14 cellular contexts compared by ENCODE assay signal in the genomic region with DNA sequence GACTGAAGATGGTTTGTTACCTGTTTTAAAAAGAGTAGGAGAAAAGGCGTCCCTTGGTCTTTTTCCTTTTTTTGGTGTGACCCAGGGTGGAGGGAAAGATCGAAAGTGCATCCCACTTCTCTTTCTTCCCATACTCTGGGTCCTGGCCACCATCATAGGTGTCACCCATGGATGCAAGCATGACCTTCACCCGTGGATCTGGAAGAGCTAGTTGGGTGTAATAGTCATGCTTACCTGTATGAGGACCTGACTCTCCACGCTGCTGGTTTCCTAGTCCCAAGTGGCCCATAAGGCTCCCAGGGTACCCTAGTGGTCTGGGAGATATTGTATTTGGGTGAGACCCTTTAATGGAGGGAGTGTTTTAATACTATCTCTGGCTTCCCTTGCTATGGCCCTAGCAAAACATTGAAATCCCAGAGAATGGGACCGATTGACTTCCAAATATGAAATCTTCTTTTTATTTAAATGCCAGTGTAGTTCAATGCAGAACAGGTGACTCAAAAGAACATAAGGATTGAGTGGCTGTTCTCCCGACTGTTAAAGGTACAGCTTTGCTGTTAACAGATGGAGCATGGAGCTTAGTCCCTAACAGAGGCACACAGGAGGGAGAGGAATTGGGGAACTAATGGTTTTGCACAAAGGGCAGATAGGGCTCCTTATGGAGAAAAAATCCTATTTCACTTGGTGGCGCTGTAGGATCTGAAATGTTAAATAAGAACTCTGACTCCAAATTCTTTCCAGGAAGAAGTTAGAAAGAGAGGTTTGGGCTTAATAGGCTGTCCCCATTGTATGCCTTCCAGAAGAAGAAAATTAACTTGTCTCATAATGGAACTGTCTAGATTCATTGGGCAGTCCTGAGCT. TPM values are rescaled to one million over a fixed set of nuclear protein-coding genes. Genes with fewer than 3 reads are reported as not detected.
A peak's percentile ranks its signal among the peaks of the same experiment; 100 is the strongest.
DNase-seq lines count a peak whose midpoint lies in the region; ATAC-seq, FAIRE-seq and TF ChIP-seq lines count a peak whose summit lies in the region.
"Had no signal": no experiment of that assay in that cellular context is flagged by ENCODE, and none has a peak within 500 bp of the region (broad histone marks: within the 10 kb centered on the region; RNA-seq: fewer than 3 reads in every experiment).

No MANE protein-coding gene starts in this region.

- H2AK5ac ChIP-seq in H1 (ENCODE audit: low read depth, low read length) (no peak overlapping the region), neuronal stem cell (ENCODE audit: low read depth, low read length) (no peak overlapping the region)

- H4K8ac ChIP-seq in H1 (ENCODE audit: extremely low read depth, insufficient read depth, low read length) (no peak overlapping the region), neuronal stem cell (ENCODE audit: low read depth, low read length) (no peak overlapping the region)

- no peak overlapping the region for H3K56ac ChIP-seq in H1 (replicated peaks; ENCODE audit: insufficient read length, low read depth, low read length)

- peak; percentile 4 for DNase-seq in stimulated activated CD4-positive, alpha-beta T cell treated with anti-CD3 and anti-CD28 coated beads, Interleukin-15, amount 100 ng/mL, for 24 hours
- DNase-seq in stimulated activated CD4-positive, alpha-beta T cell treated with anti-CD3 and anti-CD28 coated beads, Interleukin-12 subunit alpha, Interleukin-12 subunit beta, amount 100 ng/mL, for 4 hours: no peak
- DNase-seq in NAMALWA (ENCODE audit: low spot score) (peak; percentile 34), H1 (ENCODE audit: low read depth in 1 of 2, low spot score in 2 of 2) (no peak), neuronal stem cell (ENCODE audit: low spot score) (no peak)
- DNase-seq in stimulated activated CD8-positive, alpha-beta memory T cell treated with anti-CD3 and anti-CD28 coated beads, Interleukin-4, amount 100 ng/mL, for 48 hours: no peak
- DNase-seq: activated T-cell treated with anti-CD3 and anti-CD28 coated beads, Interleukin-2, amount 50 U/mL, for 4 hours; Calu3; NCI-H1930; stimulated activated naive CD8-positive, alpha-beta T cell treated with anti-CD3 and anti-CD28 coated beads, Interleukin-15, Interleukin-2, amounts not matched to agents 100 U/mL and 50 U/mL, for 24 hours had no signal

- H3K4me2 ChIP-seq in H1 (ENCODE audit: insufficient read depth in 1 of 2, low read depth in 2 of 2, low read length in 2 of 2) (no peak overlapping the region), neuronal stem cell (ENCODE audit: insufficient read depth, low read length, poor library complexity, severe bottlenecking) (no peak overlapping the region)

- no peak overlapping the region for H2BK12ac ChIP-seq in H1 (ENCODE audit: low read depth, low read length)
- no peak overlapping the region for H2BK12ac ChIP-seq in neuronal stem cell (ENCODE audit: low read length)

- TF ChIP-seq EP300 in H1 (IDR thresholded peaks at IDR 0.05; ENCODE audit: borderline replicate concordance in 1 of 2, low read depth in 2 of 2, low read length in 2 of 2): no peak

- no peak overlapping the region for H3K23ac ChIP-seq in H1 (ENCODE audit: insufficient read length)
- no peak overlapping the region for H3K23ac ChIP-seq in neuronal stem cell (ENCODE audit: low read depth, low read length, poor library complexity)

- H4K91ac ChIP-seq in H1 (replicated peaks; ENCODE audit: insufficient read length, low read length) (no peak overlapping the region), neuronal stem cell (ENCODE audit: low read depth, low read length, poor library complexity) (no peak overlapping the region)

- ATAC-seq in HG02678 (IDR thresholded peaks at IDR 0.05; ENCODE audit: unreplicated experiment): no peak
- ATAC-seq: activated T-cell treated with anti-CD3 and anti-CD28 coated beads, Interleukin-2, amount 50 U/mL, for 4 hours; stimulated activated naive CD8-positive, alpha-beta T cell treated with anti-CD3 and anti-CD28 coated beads, Interleukin-15, Interleukin-2, amounts not matched to agents 100 U/mL and 50 U/mL, for 24 hours had no signal

- WGBS in H1 (ENCODE audit: extremely low coverage in 1 of 2, insufficient coverage in 1 of 2, insufficient read length in 1 of 2, insufficient replicate concordance in 2 of 2, low coverage in 1 of 2, low lambda C conversion rate in 2 of 2, missing lambda C conversion rate in 1 of 2), 2 experiments: 63% methylated on average over 6 of the region's 7 CpGs; no CpG with 5 or more reads in 1 of the 2 experiments
- WGBS in neuronal stem cell (ENCODE audit: extremely low coverage in 2 of 2, insufficient read length in 2 of 2, insufficient replicate concordance in 1 of 2), 2 donors: no CpG with 5 or more reads among the region's 7 CpGs

- H3K18ac ChIP-seq in H1 (ENCODE audit: extremely low read depth, low read length) (no peak overlapping the region), neuronal stem cell (ENCODE audit: low read length) (no peak overlapping the region)

- H3K79me2 ChIP-seq in H1 (ENCODE audit: control insufficient read depth in 1 of 2, insufficient read depth in 2 of 2, low read length in 2 of 2): no peaks in the 10 kb centered on the region

- CTCF ChIA-PET in H1 (lab: Charles Lee; ENCODE audit: partially characterized antibody): no interaction called here

- POLR2A ChIA-PET in H1 (lab: Charles Lee; ENCODE audit: partially characterized antibody): interaction anchor here (0.8 kb wide), 1 partner anchor 11 kb away, joined by 3 read pairs; no protein-coding TSS in a partner anchor

- H2BK15ac ChIP-seq in H1 (ENCODE audit: low read length) (no peak overlapping the region), neuronal stem cell (ENCODE audit: low read length) (no peak overlapping the region)

- H3K9ac ChIP-seq in H1 (replicated peaks in 1 of 4; ENCODE audit: extremely low read depth in 1 of 4, low read depth in 3 of 4, low read length in 3 of 4) (no peak overlapping the region), subcutaneous abdominal adipose tissue (ENCODE audit: low read length in 5 of 5) (no peak overlapping the region), neuronal stem cell (ENCODE audit: low read depth, low read length, poor library complexity) (no peak overlapping the region)

- no peaks in the 10 kb centered on the region for H3K79me1 ChIP-seq in H1 (ENCODE audit: low read depth, low read length)
- no peaks in the 10 kb centered on the region for H3K79me1 ChIP-seq in neuronal stem cell (ENCODE audit: low read depth, low read length)

- H4K20me1 ChIP-seq in H1 (replicated peaks in 1 of 2; ENCODE audit: control insufficient read depth in 1 of 2, insufficient read depth in 2 of 2, low read length in 2 of 2): no peaks in the 10 kb centered on the region

- peak; percentile 36 to 37; a peak in 2 of 4 replicates for TF ChIP-seq RAD21 in H1 (IDR thresholded peaks at IDR 0.05 in 1 of 2, conservative IDR thresholded peaks at IDR 0.05 in 1 of 2; ENCODE audit: low read depth in 2 of 2, low read length in 2 of 2)

- H3K4ac ChIP-seq in H1 (replicated peaks; ENCODE audit: insufficient read length, low read depth, low read length): no peak overlapping the region
- no peak overlapping the region for H3K4ac ChIP-seq in neuronal stem cell (ENCODE audit: low read length)

- no peak for TF ChIP-seq CTCF in H1 (IDR thresholded peaks at IDR 0.05; ENCODE audit: control extremely low read depth in 1 of 3, insufficient read depth in 1 of 3, low read depth in 1 of 3, low read length in 3 of 3)

- TF ChIP-seq POLR2A in H1 (IDR thresholded peaks at IDR 0.05; ENCODE audit: control extremely low read depth in 1 of 2, low read depth in 2 of 2, low read length in 2 of 2): no peak

- H2BK120ac ChIP-seq in H1 (replicated peaks; ENCODE audit: low read depth, low read length) (no peak overlapping the region), neuronal stem cell (ENCODE audit: low read depth, low read length) (no peak overlapping the region)

- no peaks in the 10 kb centered on the region for H3K27me3 ChIP-seq in H1 (replicated peaks in 1 of 4; ENCODE audit: control insufficient read depth in 3 of 4, extremely low read depth in 1 of 4, insufficient read depth in 3 of 4, low read length in 3 of 4)
- no peaks in the 10 kb centered on the region for H3K27me3 ChIP-seq in subcutaneous abdominal adipose tissue (ENCODE audit: control insufficient read depth in 5 of 5, insufficient read depth in 4 of 5, low read length in 5 of 5)
- no peaks in the 10 kb centered on the region for H3K27me3 ChIP-seq in neuronal stem cell (ENCODE audit: control insufficient read depth in 3 of 3, insufficient read depth in 3 of 3, low read depth in 1 of 3, low read length in 3 of 3)

- FAIRE-seq in H1 (lab: Jason Lieb, UNC): no peak

- no peaks in the 10 kb centered on the region for H3K4me1 ChIP-seq in H1 (replicated peaks in 1 of 4; ENCODE audit: control insufficient read depth in 3 of 4, insufficient read depth in 4 of 4, low read length in 3 of 4)
- H3K4me1 ChIP-seq in subcutaneous abdominal adipose tissue (ENCODE audit: control insufficient read depth in 5 of 5, insufficient read depth in 5 of 5, low read length in 5 of 5): no peaks in the 10 kb centered on the region
- H3K4me1 ChIP-seq in neuronal stem cell (ENCODE audit: control insufficient read depth in 2 of 2, insufficient read depth in 1 of 2, low read depth in 1 of 2, low read length in 2 of 2): no peaks in the 10 kb centered on the region

- H3K27ac ChIP-seq in H1 (ENCODE audit: low read depth, low read length): no peak overlapping the region
- H3K27ac ChIP-seq in subcutaneous abdominal adipose tissue (ENCODE audit: low read depth, low read length): no peak overlapping the region
- H3K27ac ChIP-seq in neuronal stem cell (replicated peaks; ENCODE audit: low read length): no peak overlapping the region
- H3K27ac ChIP-seq: VCaP had no signal

- peaks cover 69 to 90% of the 10 kb centered on the region in 2 experiments for H3K9me3 ChIP-seq in H1 (ENCODE audit: insufficient read depth in 2 of 2, low read depth in 1 of 2, low read length in 1 of 2)
- peaks cover 43 to 86% (median 66%) of the 10 kb centered on the region in 5 donors for H3K9me3 ChIP-seq in subcutaneous abdominal adipose tissue (ENCODE audit: control insufficient read depth in 5 of 5, low read length in 5 of 5)
- H3K9me3 ChIP-seq in neuronal stem cell (replicated peaks in 1 of 2; ENCODE audit: control insufficient read depth in 2 of 2, insufficient read depth in 1 of 2, low read depth in 1 of 2, low read length in 2 of 2): peaks cover 48 to 71% of the 10 kb centered on the region in 2 donors

- H3K23me2 ChIP-seq in H1 (ENCODE audit: low read depth, low read length): no peaks in the 10 kb centered on the region

- no peak overlapping the region for H2BK20ac ChIP-seq in H1 (ENCODE audit: low read length)

- H2BK5ac ChIP-seq in H1 (ENCODE audit: low read depth, low read length): no peak overlapping the region
- no peak overlapping the region for H2BK5ac ChIP-seq in neuronal stem cell (ENCODE audit: low read length)

- peaks cover 0 to 13% (median 6%) of the 10 kb centered on the region in 4 experiments; a peak in 6 of 8 replicates for H3K36me3 ChIP-seq in H1 (ENCODE audit: control insufficient read depth in 2 of 4, insufficient read depth in 4 of 4, low read length in 3 of 4)
- peaks cover 0 to 4% (median 1%) of the 10 kb centered on the region in 5 donors for H3K36me3 ChIP-seq in subcutaneous abdominal adipose tissue (ENCODE audit: control insufficient read depth in 5 of 5, insufficient read depth in 5 of 5, low read length in 5 of 5)
- H3K36me3 ChIP-seq in neuronal stem cell (replicated peaks in 1 of 2; ENCODE audit: control insufficient read depth in 2 of 2, insufficient read depth in 2 of 2, low read length in 2 of 2): peaks cover 5 to 16% of the 10 kb centered on the region in 2 donors

- H3K14ac ChIP-seq in H1 (ENCODE audit: insufficient read length) (no peak overlapping the region), neuronal stem cell (ENCODE audit: low read length) (no peak overlapping the region)

- H2AFZ ChIP-seq in H1 (ENCODE audit: low read length): no peak overlapping the region
- H2AFZ ChIP-seq in neuronal stem cell (ENCODE audit: low read length): no peak overlapping the region

- H3K4me3 ChIP-seq in H1 (ENCODE audit: extremely low read depth in 1 of 4, insufficient read depth in 2 of 4, low read depth in 3 of 4, low read length in 4 of 4): no peak overlapping the region
- peak overlapping the region; percentile 1 to 49 (median 22) for H3K4me3 ChIP-seq in subcutaneous abdominal adipose tissue (ENCODE audit: low read depth in 1 of 5, low read length in 5 of 5)
- no peak overlapping the region for H3K4me3 ChIP-seq in neuronal stem cell (ENCODE audit: low read length in 2 of 2)
- H3K4me3 ChIP-seq: lung had no signal

- H4K5ac ChIP-seq in H1 (ENCODE audit: insufficient read length, low read depth, low read length): no peak overlapping the region

RNA-seq across cellular contexts. Expression of a gene that starts 7.0 kb away (rescaled TPM):
- 10.4 and 10.7 TPM in 2 replicates for total RNA-seq in H1 (2021; fragmentation: NEBNext Ultra II Directional; extraction: Animal tissue kit (Norgen Biotek cat#: 25700))
- polyA plus RNA-seq in H1 (2011; rRNA removed): 4.5 and 4.6 TPM in 2 replicates
- polyA plus RNA-seq in H1 (2011; cell fraction: cytosol; rRNA removed): 7.9 TPM
- polyA plus RNA-seq in H1 (2011; cell fraction: nucleus; rRNA removed): 11.5 TPM
- polyA plus RNA-seq in H1 (2012, experiment 1 of 2): 6.6 to 12.6 TPM (median 9.2 TPM) in 4 replicates
- 0.58 TPM for polyA plus RNA-seq in H1 (2012, experiment 2 of 2)
- 5.0 TPM for polyA plus RNA-seq in H1 (2013, experiment 1 of 2)
- 4.6 TPM for polyA plus RNA-seq in H1 (2013, experiment 2 of 2)
- polyA minus RNA-seq in H1 (2011; rRNA and poly(A)+ RNA removed): 15.5 and 20.7 TPM in 2 replicates
- polyA minus RNA-seq in H1 (2011; cell fraction: cytosol; rRNA and poly(A)+ RNA removed): 5.8 TPM
- polyA minus RNA-seq in H1 (2011; cell fraction: nucleus; rRNA and poly(A)+ RNA removed): 16.4 TPM
- 5.1 TPM for polyA plus RNA-seq in neuronal stem cell (2013, experiment 1 of 2)
- polyA plus RNA-seq in neuronal stem cell (2013, experiment 2 of 2): 5.7 TPM

RNA-seq across cellular contexts. Expression of a gene that starts 12.1 kb away (rescaled TPM):
- 9.7 and 10.3 TPM in 2 replicates for total RNA-seq in H1 (2021; fragmentation: NEBNext Ultra II Directional; extraction: Animal tissue kit (Norgen Biotek cat#: 25700))
- 2.7 and 3.2 TPM in 2 replicates for polyA plus RNA-seq in H1 (2011; rRNA removed)
- polyA plus RNA-seq in H1 (2011; cell fraction: cytosol; rRNA removed): 3.5 TPM
- polyA plus RNA-seq in H1 (2011; cell fraction: nucleus; rRNA removed): 3.3 TPM
- 5.6 to 6.7 TPM (median 6.4 TPM) in 4 replicates for polyA plus RNA-seq in H1 (2012, experiment 1 of 2)
- 3.0 TPM for polyA plus RNA-seq in H1 (2012, experiment 2 of 2)
- 5.6 TPM for polyA plus RNA-seq in H1 (2013, experiment 1 of 2)
- polyA plus RNA-seq in H1 (2013, experiment 2 of 2): 5.2 TPM
- polyA minus RNA-seq in H1 (2011; rRNA and poly(A)+ RNA removed): 17.8 and 19.4 TPM in 2 replicates
- polyA minus RNA-seq in H1 (2011; cell fraction: cytosol; rRNA and poly(A)+ RNA removed): 7.8 TPM
- 16.7 TPM for polyA minus RNA-seq in H1 (2011; cell fraction: nucleus; rRNA and poly(A)+ RNA removed)
- 5.0 TPM for polyA plus RNA-seq in neuronal stem cell (2013, experiment 1 of 2)
- polyA plus RNA-seq in neuronal stem cell (2013, experiment 2 of 2): 4.8 TPM

RNA-seq across cellular contexts. Expression of a gene that starts 17.3 kb away (rescaled TPM):
- 36.5 and 38.5 TPM in 2 replicates for total RNA-seq in H1 (2021; fragmentation: NEBNext Ultra II Directional; extraction: Animal tissue kit (Norgen Biotek cat#: 25700))
- 19.4 and 21.2 TPM in 2 replicates for polyA plus RNA-seq in H1 (2011; rRNA removed)
- polyA plus RNA-seq in H1 (2011; cell fraction: cytosol; rRNA removed): 25.7 TPM
- 23.4 TPM for polyA plus RNA-seq in H1 (2011; cell fraction: nucleus; rRNA removed)
- 24.9 to 32.0 TPM (median 28.0 TPM) in 4 replicates for polyA plus RNA-seq in H1 (2012, experiment 1 of 2)
- 3.1 TPM for polyA plus RNA-seq in H1 (2012, experiment 2 of 2)
- polyA plus RNA-seq in H1 (2013, experiment 1 of 2): 19.7 TPM
- 20.0 TPM for polyA plus RNA-seq in H1 (2013, experiment 2 of 2)
- polyA minus RNA-seq in H1 (2011; rRNA and poly(A)+ RNA removed): 39.3 and 52.8 TPM in 2 replicates
- 15.0 TPM for polyA minus RNA-seq in H1 (2011; cell fraction: cytosol; rRNA and poly(A)+ RNA removed)
- 32.2 TPM for polyA minus RNA-seq in H1 (2011; cell fraction: nucleus; rRNA and poly(A)+ RNA removed)
- polyA plus RNA-seq in neuronal stem cell (2013, experiment 1 of 2): 14.4 TPM
- 14.8 TPM for polyA plus RNA-seq in neuronal stem cell (2013, experiment 2 of 2)
- total RNA-seq: Calu3 had no signal

RNA-seq across cellular contexts. Expression of a gene that starts 33.1 kb away (rescaled TPM):
- total RNA-seq in H1 (2021; fragmentation: NEBNext Ultra II Directional; extraction: Animal tissue kit (Norgen Biotek cat#: 25700)): 6.3 and 9.3 TPM in 2 replicates
- polyA plus RNA-seq in H1 (2011; rRNA removed): 4.2 and 4.7 TPM in 2 replicates
- 7.3 TPM for polyA plus RNA-seq in H1 (2011; cell fraction: cytosol; rRNA removed)
- 5.4 TPM for polyA plus RNA-seq in H1 (2011; cell fraction: nucleus; rRNA removed)
- 5.7 to 7.5 TPM (median 5.9 TPM) in 4 replicates for polyA plus RNA-seq in H1 (2012, experiment 1 of 2)
- 3.8 TPM for polyA plus RNA-seq in H1 (2012, experiment 2 of 2)
- 3.7 TPM for polyA plus RNA-seq in H1 (2013, experiment 1 of 2)
- 3.9 TPM for polyA plus RNA-seq in H1 (2013, experiment 2 of 2)
- 8.1 and 8.3 TPM in 2 replicates for polyA minus RNA-seq in H1 (2011; rRNA and poly(A)+ RNA removed)
- 8.1 TPM for polyA minus RNA-seq in H1 (2011; cell fraction: cytosol; rRNA and poly(A)+ RNA removed)
- polyA minus RNA-seq in H1 (2011; cell fraction: nucleus; rRNA and poly(A)+ RNA removed): 13.6 TPM
- 3.7 TPM for polyA plus RNA-seq in neuronal stem cell (2013, experiment 1 of 2)
- 3.6 TPM for polyA plus RNA-seq in neuronal stem cell (2013, experiment 2 of 2)

RNA-seq across cellular contexts. Expression of a gene that starts 39.5 kb away (rescaled TPM):
- total RNA-seq in H1 (2021; fragmentation: NEBNext Ultra II Directional; extraction: Animal tissue kit (Norgen Biotek cat#: 25700)): 9.7 and 10.4 TPM in 2 replicates
- 3.0 and 4.3 TPM in 2 replicates for polyA plus RNA-seq in H1 (2011; rRNA removed)
- 5.4 TPM for polyA plus RNA-seq in H1 (2011; cell fraction: cytosol; rRNA removed)
- polyA plus RNA-seq in H1 (2011; cell fraction: nucleus; rRNA removed): 4.5 TPM
- 5.4 to 8.9 TPM (median 5.9 TPM) in 4 replicates for polyA plus RNA-seq in H1 (2012, experiment 1 of 2)
- polyA plus RNA-seq in H1 (2012, experiment 2 of 2): 0.55 TPM
- 5.1 TPM for polyA plus RNA-seq in H1 (2013, experiment 1 of 2)
- polyA plus RNA-seq in H1 (2013, experiment 2 of 2): 4.9 TPM
- polyA minus RNA-seq in H1 (2011; rRNA and poly(A)+ RNA removed): 12.5 and 16.8 TPM in 2 replicates
- polyA minus RNA-seq in H1 (2011; cell fraction: cytosol; rRNA and poly(A)+ RNA removed): 9.9 TPM
- 11.5 TPM for polyA minus RNA-seq in H1 (2011; cell fraction: nucleus; rRNA and poly(A)+ RNA removed)
- polyA plus RNA-seq in neuronal stem cell (2013, experiment 1 of 2): 4.0 TPM
- 4.0 TPM for polyA plus RNA-seq in neuronal stem cell (2013, experiment 2 of 2)

Comparison
In these comparisons a context has a peak if more than half of its experiments do, and no peak if none do; other contexts are left out.
1. DNase-seq: peak in stimulated activated CD4-positive, alpha-beta T cell treated with anti-CD3 and anti-CD28 coated beads, Interleukin-15, amount 100 ng/mL, for 24 hours (single experiment) and NAMALWA (single experiment); none in stimulated activated CD4-positive, alpha-beta T cell treated with anti-CD3 and anti-CD28 coated beads, Interleukin-12 subunit alpha, Interleukin-12 subunit beta, amount 100 ng/mL, for 4 hours (single experiment), H1 (0 of 2), neuronal stem cell (single experiment) and stimulated activated CD8-positive, alpha-beta memory T cell treated with anti-CD3 and anti-CD28 coated beads, Interleukin-4, amount 100 ng/mL, for 48 hours (single experiment).
2. H3K4me3 ChIP-seq: peak in subcutaneous abdominal adipose tissue (5 of 5); none in H1 (0 of 4) and neuronal stem cell (0 of 2).